ENCODE assay signal across 12 cellular contexts in genomic region chr6:46287681-46288080, GRCh38.
DNase-seq lines count a peak whose midpoint lies in the region; ATAC-seq and TF ChIP-seq lines count a peak whose summit lies in the region.
"Had no signal": no experiment of that assay in that cellular context is flagged by ENCODE, and none has a peak within 500 bp of the region (broad histone marks: within the 10 kb centered on the region; RNA-seq: fewer than 3 reads in every experiment).

No MANE protein-coding gene starts in this region.

- intact Hi-C loops in activated CD4-positive, alpha-beta T cell treated with anti-CD3 and anti-CD28 coated beads for 36 hours (cut with DNase I, micrococcal nuclease), result no loop called here
- intact Hi-C loops in natural killer cell (cut with micrococcal nuclease), result no loop called here

- peak overlapping the region; percentile 45 for H3K27ac Mint-ChIP-seq in activated CD4-positive, alpha-beta T cell treated with anti-CD3 and anti-CD28 coated beads for 36 hours
- H3K27ac Mint-ChIP-seq in natural killer cell treated with Interleukin-12 subunit alpha and Interleukin-12 subunit beta and Interleukin-15 and Interleukin-18, amount 100 ng/mL, for 72 hours, result peak overlapping the region; percentile 3 to 53
- H3K27ac Mint-ChIP-seq in natural killer cell, result no peak overlapping the region
- H3K27ac Mint-ChIP-seq in nephron progenitor cell, result peak overlapping the region; percentile 77
- H3K27ac Mint-ChIP-seq: CD4-positive, CD25-positive, alpha-beta regulatory T cell had no signal

- ATAC-seq in activated CD4-positive, alpha-beta T cell treated with anti-CD3 and anti-CD28 coated beads for 36 hours, result peak; percentile 53
- peak in 1 of 2 donors; percentile 41 for ATAC-seq in natural killer cell treated with Interleukin-12 subunit alpha and Interleukin-12 subunit beta and Interleukin-15 and Interleukin-18, amount 100 ng/mL, for 72 hours
- ATAC-seq in natural killer cell, result no peak
- no peak for ATAC-seq in HG02981 (IDR thresholded peaks at IDR 0.05; ENCODE audit: unreplicated experiment)
- ATAC-seq: GM12878, HCT116 had no signal

- CTCF ChIA-PET in activated CD4-positive, alpha-beta T cell treated with anti-CD3 and anti-CD28 coated beads for 36 hours (lab: Charles Lee), result no interaction called here

- H3K36me3 Mint-ChIP-seq in activated CD4-positive, alpha-beta T cell treated with anti-CD3 and anti-CD28 coated beads for 36 hours (ENCODE audit: low read depth), result no peaks in the 10 kb centered on the region
- H3K36me3 Mint-ChIP-seq in natural killer cell treated with Interleukin-12 subunit alpha and Interleukin-12 subunit beta and Interleukin-15 and Interleukin-18, amount 100 ng/mL, for 72 hours, result no peaks in the 10 kb centered on the region
- H3K36me3 Mint-ChIP-seq in natural killer cell, result no peaks in the 10 kb centered on the region
- H3K36me3 Mint-ChIP-seq in nephron progenitor cell (ENCODE audit: low read depth), result no peaks in the 10 kb centered on the region
- H3K36me3 Mint-ChIP-seq: CD4-positive, CD25-positive, alpha-beta regulatory T cell had no signal

- peaks cover 17% of the 10 kb centered on the region for H3K27me3 Mint-ChIP-seq in activated CD4-positive, alpha-beta T cell treated with anti-CD3 and anti-CD28 coated beads for 36 hours
- peaks cover 16 to 19% of the 10 kb centered on the region in 2 donors for H3K27me3 Mint-ChIP-seq in natural killer cell treated with Interleukin-12 subunit alpha and Interleukin-12 subunit beta and Interleukin-15 and Interleukin-18, amount 100 ng/mL, for 72 hours
- H3K27me3 Mint-ChIP-seq in natural killer cell (ENCODE audit: low read depth in 2 of 2) (peaks cover 13 to 26% of the 10 kb centered on the region in 2 donors), nephron progenitor cell (ENCODE audit: low read depth, poor library complexity) (no peaks in the 10 kb centered on the region)

- no peak overlapping the region for H3K4me3 Mint-ChIP-seq in activated CD4-positive, alpha-beta T cell treated with anti-CD3 and anti-CD28 coated beads for 36 hours
- H3K4me3 Mint-ChIP-seq in natural killer cell treated with Interleukin-12 subunit alpha and Interleukin-12 subunit beta and Interleukin-15 and Interleukin-18, amount 100 ng/mL, for 72 hours, result no peak overlapping the region
- H3K4me3 Mint-ChIP-seq in natural killer cell (no peak overlapping the region), nephron progenitor cell (no peak overlapping the region)
- H3K4me3 Mint-ChIP-seq: CD4-positive, CD25-positive, alpha-beta regulatory T cell had no signal

- TF ChIP-seq CTCF in natural killer cell (IDR thresholded peaks at IDR 0.05) (no peak), nephron progenitor cell (IDR thresholded peaks at IDR 0.05) (no peak)

- peak; percentile 13 for DNase-seq in activated CD4-positive, alpha-beta T cell treated with anti-CD3 and anti-CD28 coated beads for 36 hours
- no peak for DNase-seq in activated CD4-positive, alpha-beta T cell treated with anti-CD3 and anti-CD28 coated beads, Interleukin-2, amount 50 U/mL, for 1 hour
- no peak for DNase-seq in natural killer cell treated with Interleukin-12 subunit alpha and Interleukin-12 subunit beta and Interleukin-15 and Interleukin-18, amount 100 ng/mL, for 72 hours (ENCODE audit: low spot score)
- no peak for DNase-seq in natural killer cell
- no peak for DNase-seq in nephron progenitor cell
- DNase-seq in DMS 273 treated with DMSO at 0.1 percent for 48 hours (lab: John Stamatoyannopoulos, UW), result no peak
- DNase-seq: CD4-positive, CD25-positive, alpha-beta regulatory T cell; DMS79; GM23248 had no signal

- no peaks in the 10 kb centered on the region for H3K9me3 Mint-ChIP-seq in activated CD4-positive, alpha-beta T cell treated with anti-CD3 and anti-CD28 coated beads for 36 hours (ENCODE audit: low read depth)
- no peaks in the 10 kb centered on the region for H3K9me3 Mint-ChIP-seq in natural killer cell treated with Interleukin-12 subunit alpha and Interleukin-12 subunit beta and Interleukin-15 and Interleukin-18, amount 100 ng/mL, for 72 hours
- H3K9me3 Mint-ChIP-seq in natural killer cell, result no peaks in the 10 kb centered on the region
- no peaks in the 10 kb centered on the region for H3K9me3 Mint-ChIP-seq in nephron progenitor cell

- POLR2A ChIA-PET in activated CD4-positive, alpha-beta T cell treated with anti-CD3 and anti-CD28 coated beads for 36 hours (lab: Charles Lee), result no interaction called here

- peaks cover 11% of the 10 kb centered on the region for H3K4me1 Mint-ChIP-seq in activated CD4-positive, alpha-beta T cell treated with anti-CD3 and anti-CD28 coated beads for 36 hours
- peaks cover 0 to 4% of the 10 kb centered on the region in 2 donors for H3K4me1 Mint-ChIP-seq in natural killer cell treated with Interleukin-12 subunit alpha and Interleukin-12 subunit beta and Interleukin-15 and Interleukin-18, amount 100 ng/mL, for 72 hours (ENCODE audit: low read depth in 2 of 2)
- no peaks in the 10 kb centered on the region for H3K4me1 Mint-ChIP-seq in natural killer cell
- H3K4me1 Mint-ChIP-seq in nephron progenitor cell, result peaks cover 9% of the 10 kb centered on the region
- H3K4me1 Mint-ChIP-seq: CD4-positive, CD25-positive, alpha-beta regulatory T cell had no signal

Comparison
In these comparisons a context has a peak if more than half of its experiments do, and no peak if none do; other contexts are left out.
1. H3K27ac Mint-ChIP-seq: peak in activated CD4-positive, alpha-beta T cell treated with anti-CD3 and anti-CD28 coated beads for 36 hours (single experiment), natural killer cell treated with Interleukin-12 subunit alpha and Interleukin-12 subunit beta and Interleukin-15 and Interleukin-18, amount 100 ng/mL, for 72 hours (2 of 2) and nephron progenitor cell (single experiment); none in natural killer cell (0 of 2).